In genomic region chr12:106331594-106331993, GRCh38 we compare ENCODE assay signal across 1 cellular context.
TF ChIP-seq lines count a peak whose summit lies in the region.

No MANE protein-coding gene starts in this region.

TF ChIP-seq in IMR-90, 13 proteins besides CTCF, POLR2A, EP300 and RAD21 (continued from another document):
- TF ChIP-seq USF2 (IDR thresholded peaks at IDR 0.05; ENCODE audit: low read depth, low read length) = no peak
- TF ChIP-seq ELK1 (IDR thresholded peaks at IDR 0.05; ENCODE audit: borderline replicate concordance, low read depth, low read length) = no peak
- no peak for TF ChIP-seq RFX5 (IDR thresholded peaks at IDR 0.05; ENCODE audit: low read depth, low read length)
- TF ChIP-seq RCOR1 (IDR thresholded peaks at IDR 0.05; ENCODE audit: insufficient replicate concordance, low read length) = no peak
- no peak for TF ChIP-seq SMC3 (IDR thresholded peaks at IDR 0.05; ENCODE audit: low read depth, low read length)
- no peak for TF ChIP-seq CHD1 (IDR thresholded peaks at IDR 0.05; ENCODE audit: low read depth, low read length)
TF ChIP-seq in IMR-90: peak in this region for 0.
